Comparison of ENCODE assay signal across 19 cellular contexts in the genomic region with DNA sequence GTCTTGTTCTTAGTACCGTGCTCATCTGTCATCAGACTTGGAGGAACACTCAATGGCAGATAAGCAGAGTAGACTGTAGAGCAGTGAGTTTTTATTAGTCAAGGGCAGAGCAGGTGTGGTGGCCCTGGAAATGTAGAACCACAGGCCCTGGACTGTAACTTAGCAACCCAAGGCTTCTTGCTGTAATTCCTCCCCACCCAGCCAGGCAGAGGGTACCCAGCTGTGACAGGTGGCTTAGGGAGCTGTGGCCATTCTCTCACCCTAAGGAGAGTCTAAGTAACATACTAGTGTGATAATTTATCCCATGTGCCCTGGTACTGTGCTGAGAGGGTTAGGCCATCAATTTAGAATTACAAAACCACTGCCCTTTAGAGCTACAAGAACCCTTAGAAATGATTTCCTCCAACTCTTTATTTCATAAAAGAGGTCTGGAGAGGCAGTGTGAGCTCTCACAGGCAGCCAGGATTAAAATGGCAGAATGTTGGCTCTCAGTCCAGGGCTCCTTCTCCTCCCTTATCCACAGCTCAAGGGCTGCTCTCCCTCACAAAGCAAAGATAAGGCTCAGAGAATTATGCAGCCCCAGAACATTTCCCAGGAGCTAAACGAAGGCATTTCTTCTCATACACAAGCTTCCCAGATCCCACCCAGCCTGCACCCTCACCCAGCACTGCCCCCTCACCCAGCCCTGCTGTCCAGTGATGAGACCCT. TPM values are rescaled to one million over a fixed set of nuclear protein-coding genes. Genes with fewer than 3 reads are reported as not detected.
DNase-seq lines count a peak whose midpoint lies in the region; ATAC-seq and TF ChIP-seq lines count a peak whose summit lies in the region.
"Had no signal": no experiment of that assay in that cellular context is flagged by ENCODE, and none has a peak within 500 bp of the region (broad histone marks: within the 10 kb centered on the region; RNA-seq: fewer than 3 reads in every experiment).

No MANE protein-coding gene starts in this region.

- no peaks in the 10 kb centered on the region for H3K36me3 Mint-ChIP-seq in activated CD4-positive, alpha-beta T cell treated with anti-CD3 and anti-CD28 coated beads for 36 hours (ENCODE audit: low read depth)
- H3K36me3 Mint-ChIP-seq: CD8-positive, alpha-beta T cell; stimulated activated naive B cell treated with anti-CD40 and anti-IgM and Interleukin-4, amounts not matched to agents 10 μg/mL and 1 μg/mL and 100 μg/mL, for 72 hours had no signal

- no peaks in the 10 kb centered on the region for H3K27me3 ChIP-seq in right cardiac atrium (ENCODE audit: control insufficient read depth, insufficient read depth)
- no peaks in the 10 kb centered on the region for H3K27me3 ChIP-seq in thyroid gland
- no peaks in the 10 kb centered on the region for H3K27me3 ChIP-seq in tibial artery
- H3K27me3 ChIP-seq: ascending aorta, upper lobe of right lung had no signal

- peak; percentile 33 to 62 for ATAC-seq in right cardiac atrium
- ATAC-seq in activated CD4-positive, alpha-beta T cell treated with anti-CD3 and anti-CD28 coated beads for 36 hours = no peak
- no peak for ATAC-seq in omental fat pad (ENCODE audit: low FRiP score)
- ATAC-seq: CD8-positive, alpha-beta T cell; stimulated activated naive B cell treated with anti-CD40 and anti-IgM and Interleukin-4, amounts not matched to agents 10 μg/mL and 1 μg/mL and 100 μg/mL, for 72 hours; upper lobe of right lung had no signal

- no peak for TF ChIP-seq POLR2A in thyroid gland (IDR thresholded peaks at IDR 0.05)

- H3K4me3 ChIP-seq in right cardiac atrium (ENCODE audit: low read length) (no peak overlapping the region), thyroid gland (replicated peaks in 1 of 3) (no peak overlapping the region), tibial artery (no peak overlapping the region)
- H3K4me3 ChIP-seq: ascending aorta, upper lobe of right lung had no signal

- H3K9me3 ChIP-seq in right cardiac atrium (ENCODE audit: control insufficient read depth, low read length) (no peaks in the 10 kb centered on the region), thyroid gland (no peaks in the 10 kb centered on the region), tibial artery (no peaks in the 10 kb centered on the region)
- H3K9me3 ChIP-seq: ascending aorta, upper lobe of right lung had no signal

- H3K4me1 ChIP-seq in right cardiac atrium (ENCODE audit: control insufficient read depth, insufficient read depth, low read length) (peaks cover 9% of the 10 kb centered on the region), thyroid gland (peaks cover 4 to 10% of the 10 kb centered on the region in 2 donors), tibial artery (peaks cover 0 to 18% (median 6%) of the 10 kb centered on the region in 4 donors)

- CTCF ChIA-PET in activated CD4-positive, alpha-beta T cell treated with anti-CD3 and anti-CD28 coated beads for 36 hours (lab: Charles Lee) = interaction anchor here (0.6 kb wide), 2 partner anchors 313 to 598 kb away, joined by 3 read pairs; no protein-coding TSS in a partner anchor

- WGBS in right cardiac atrium = 39% methylated on average over 2 of the region's 2 CpGs
- 68 to 86% methylated on average over 2 of the region's 2 CpGs for WGBS in thyroid gland, 2 donors

- intact Hi-C loops in right cardiac atrium (cut with DNase I) (no loop called here), thyroid gland (cut with DNase I) (no loop called here), tibial artery (cut with DNase I; ENCODE audit: low total_unique reads) (loop anchor here (5.0 to 10.0 kb wide), 2 partner anchors 126 to 408 kb away; partner anchors contain the start of gene GASK1A)
- intact Hi-C loops in activated CD4-positive, alpha-beta T cell treated with anti-CD3 and anti-CD28 coated beads for 36 hours (cut with DNase I, micrococcal nuclease) = no loop called here

- H3K4me1 Mint-ChIP-seq in activated CD4-positive, alpha-beta T cell treated with anti-CD3 and anti-CD28 coated beads for 36 hours = peaks cover 16% of the 10 kb centered on the region

- no peaks in the 10 kb centered on the region for H3K27me3 Mint-ChIP-seq in activated CD4-positive, alpha-beta T cell treated with anti-CD3 and anti-CD28 coated beads for 36 hours
- H3K27me3 Mint-ChIP-seq: stimulated activated naive B cell treated with anti-CD40 and anti-IgM and Interleukin-4, amounts not matched to agents 10 μg/mL and 1 μg/mL and 100 μg/mL, for 72 hours had no signal

- H3K27ac ChIP-seq in right cardiac atrium (ENCODE audit: low read length) (peak overlapping the region; percentile 56), thyroid gland (no peak overlapping the region), tibial artery (no peak overlapping the region)
- H3K27ac ChIP-seq: ascending aorta, KMS-11, upper lobe of right lung had no signal

- no peak overlapping the region for H3K4me3 Mint-ChIP-seq in activated CD4-positive, alpha-beta T cell treated with anti-CD3 and anti-CD28 coated beads for 36 hours
- H3K4me3 Mint-ChIP-seq: activated naive CD4-positive, alpha-beta T cell treated with anti-CD3 and anti-CD28 coated beads for 36 hours; CD8-positive, alpha-beta T cell; stimulated activated naive B cell treated with anti-CD40 and anti-IgM and Interleukin-4, amounts not matched to agents 10 μg/mL and 1 μg/mL and 100 μg/mL, for 72 hours had no signal

- no peaks in the 10 kb centered on the region for H3K9me3 Mint-ChIP-seq in activated CD4-positive, alpha-beta T cell treated with anti-CD3 and anti-CD28 coated beads for 36 hours (ENCODE audit: low read depth)
- H3K9me3 Mint-ChIP-seq: activated naive CD4-positive, alpha-beta T cell treated with anti-CD3 and anti-CD28 coated beads for 36 hours; CD8-positive, alpha-beta T cell; stimulated activated naive B cell treated with anti-CD40 and anti-IgM and Interleukin-4, amounts not matched to agents 10 μg/mL and 1 μg/mL and 100 μg/mL, for 72 hours had no signal

- H3K36me3 ChIP-seq in thyroid gland (no peaks in the 10 kb centered on the region), tibial artery (no peaks in the 10 kb centered on the region)
- H3K36me3 ChIP-seq: ascending aorta, upper lobe of right lung had no signal

- no peak for TF ChIP-seq CTCF in thyroid gland (IDR thresholded peaks at IDR 0.05)
- no peak for TF ChIP-seq CTCF in tibial artery (IDR thresholded peaks at IDR 0.05)
- TF ChIP-seq CTCF in omental fat pad (IDR thresholded peaks at IDR 0.05) = no peak

- no peak overlapping the region for H3K27ac Mint-ChIP-seq in activated CD4-positive, alpha-beta T cell treated with anti-CD3 and anti-CD28 coated beads for 36 hours
- H3K27ac Mint-ChIP-seq: activated naive CD4-positive, alpha-beta T cell treated with anti-CD3 and anti-CD28 coated beads for 36 hours; CD8-positive, alpha-beta T cell; stimulated activated naive B cell treated with anti-CD40 and anti-IgM and Interleukin-4, amounts not matched to agents 10 μg/mL and 1 μg/mL and 100 μg/mL, for 72 hours had no signal

- peak; percentile 28 for DNase-seq in NCI-H748 (lab: John Stamatoyannopoulos, UW; ENCODE audit: unreplicated experiment)
- DNase-seq in NCI-H748 treated with DMSO at 0.1 percent for 48 hours (lab: John Stamatoyannopoulos, UW) = no peak
- DNase-seq in NCI-H69 (lab: John Stamatoyannopoulos, UW) = peak; percentile 6
- peak in 1 of 3 donors; percentile 61 for DNase-seq in right cardiac atrium
- peak; percentile 18 to 22 for DNase-seq in thyroid gland
- DNase-seq in tibial artery = no peak
- DNase-seq in activated CD4-positive, alpha-beta T cell treated with anti-CD3 and anti-CD28 coated beads for 36 hours = no peak
- no peak for DNase-seq in omental fat pad (ENCODE audit: low spot score)
- DNase-seq: activated CD4-positive, alpha-beta T cell treated with anti-CD3 and anti-CD28 coated beads, Interleukin-2, amount 50 U/mL, for 4 hours; activated naive CD4-positive, alpha-beta T cell treated with anti-CD3 and anti-CD28 coated beads for 36 hours; CD8-positive, alpha-beta T cell; foreskin fibroblast; HCEC 1CT; NCI-H1436; stimulated activated naive B cell treated with anti-CD40 and anti-IgM and Interleukin-4, amounts not matched to agents 10 μg/mL and 1 μg/mL and 100 μg/mL, for 72 hours; SW 1271; upper lobe of right lung had no signal

- POLR2A ChIA-PET in activated CD4-positive, alpha-beta T cell treated with anti-CD3 and anti-CD28 coated beads for 36 hours (lab: Charles Lee) = no interaction called here

RNA-seq across cellular contexts. Expression of gene POMGNT2, which starts 3.0 kb away (rescaled TPM):
- 10 to 100 TPM; 16.9 to 28.2 (median 25.0) TPM for total RNA-seq in right cardiac atrium
- polyA plus RNA-seq in right cardiac atrium = 23.4 TPM
- 10 to 100 TPM; 17.1 to 30.1 (median 23.5) TPM for total RNA-seq in thyroid gland
- total RNA-seq in activated CD4-positive, alpha-beta T cell treated with anti-CD3 and anti-CD28 coated beads for 36 hours = 1 to 10 TPM; 8.3 to 8.6 TPM
- total RNA-seq in omental fat pad = 10 to 100 TPM; 13.0 to 19.6 (median 15.9) TPM

Comparison
In these comparisons a context has a peak if more than half of its experiments do, and no peak if none do; other contexts are left out.
1. DNase-seq: peak in NCI-H748 (single experiment), NCI-H69 (single experiment) and thyroid gland (2 of 2); none in NCI-H748 treated with DMSO at 0.1 percent for 48 hours (single experiment), tibial artery (0 of 2), activated CD4-positive, alpha-beta T cell treated with anti-CD3 and anti-CD28 coated beads for 36 hours (single experiment) and omental fat pad (single experiment).
2. ATAC-seq: peak in right cardiac atrium (2 of 2); none in activated CD4-positive, alpha-beta T cell treated with anti-CD3 and anti-CD28 coated beads for 36 hours (single experiment) and omental fat pad (single experiment).